Comparison of ENCODE assay signal across 11 cellular contexts in genomic region chr15:38226867-38227266, GRCh38. TPM values are rescaled to one million over a fixed set of nuclear protein-coding genes. Genes with fewer than 3 reads are reported as not detected.
A peak's percentile ranks its signal among the peaks of the same experiment; 100 is the strongest.
DNase-seq lines count a peak whose midpoint lies in the region; ATAC-seq and TF ChIP-seq lines count a peak whose summit lies in the region.
"Had no signal": no experiment of that assay in that cellular context is flagged by ENCODE, and none has a peak within 500 bp of the region (broad histone marks: within the 10 kb centered on the region; RNA-seq: fewer than 3 reads in every experiment).

No MANE protein-coding gene starts in this region.

- DNase-seq in COLO829 (ENCODE audit: low spot score) (peak; percentile 91), NCI-H774 (lab: John Stamatoyannopoulos, UW) (peak; percentile 30), middle frontal gyrus (ENCODE audit: extremely low spot score, low spot score) (peak; percentile 79), NCI-H1436 (lab: John Stamatoyannopoulos, UW) (no peak), WERI-Rb-1 (no peak)
- no peak for DNase-seq in activated naive CD8-positive, alpha-beta T cell treated with anti-CD3 and anti-CD28 coated beads, Interleukin-2, amount 50 U/mL, for 24 hours
- DNase-seq: activated gamma-delta T cell treated with Interleukin-2 at 50 U/mL for 16 hours, psoas muscle, uterus had no signal

- ATAC-seq in esophagus mucosa: peak; percentile 78
- no peak for ATAC-seq in GM18858 (IDR thresholded peaks at IDR 0.05; ENCODE audit: unreplicated experiment)
- no peak for ATAC-seq in activated naive CD8-positive, alpha-beta T cell treated with anti-CD3 and anti-CD28 coated beads, Interleukin-2, amount 50 U/mL, for 24 hours

- H3K36me3 ChIP-seq in WERI-Rb-1: no peaks in the 10 kb centered on the region
- H3K36me3 ChIP-seq: uterus had no signal

- H3K9me3 Mint-ChIP-seq in activated naive CD8-positive, alpha-beta T cell treated with anti-CD3 and anti-CD28 coated beads, Interleukin-2, amount 50 U/mL, for 24 hours: no peaks in the 10 kb centered on the region

- no peaks in the 10 kb centered on the region for H3K36me3 Mint-ChIP-seq in activated naive CD8-positive, alpha-beta T cell treated with anti-CD3 and anti-CD28 coated beads, Interleukin-2, amount 50 U/mL, for 24 hours (ENCODE audit: low read depth)

- peaks cover 3% of the 10 kb centered on the region for H3K27me3 Mint-ChIP-seq in activated naive CD8-positive, alpha-beta T cell treated with anti-CD3 and anti-CD28 coated beads, Interleukin-2, amount 50 U/mL, for 24 hours

- H3K27ac ChIP-seq in WERI-Rb-1: no peak overlapping the region
- H3K27ac ChIP-seq: psoas muscle, uterus had no signal

- no peak overlapping the region for H3K27ac Mint-ChIP-seq in activated naive CD8-positive, alpha-beta T cell treated with anti-CD3 and anti-CD28 coated beads, Interleukin-2, amount 50 U/mL, for 24 hours

- no peak overlapping the region for H3K4me3 Mint-ChIP-seq in activated naive CD8-positive, alpha-beta T cell treated with anti-CD3 and anti-CD28 coated beads, Interleukin-2, amount 50 U/mL, for 24 hours

- no peak overlapping the region for H3K4me3 ChIP-seq in WERI-Rb-1 (ENCODE audit: low read depth, low read length)
- H3K4me3 ChIP-seq: psoas muscle, uterus had no signal

- no peaks in the 10 kb centered on the region for H3K27me3 ChIP-seq in WERI-Rb-1 (ENCODE audit: insufficient read depth, low read depth, severe bottlenecking)
- H3K27me3 ChIP-seq: uterus had no signal

- H3K9me3 ChIP-seq in WERI-Rb-1 (ENCODE audit: severe bottlenecking): no peaks in the 10 kb centered on the region
- H3K9me3 ChIP-seq: psoas muscle, uterus had no signal

- H3K4me1 Mint-ChIP-seq in activated naive CD8-positive, alpha-beta T cell treated with anti-CD3 and anti-CD28 coated beads, Interleukin-2, amount 50 U/mL, for 24 hours: no peaks in the 10 kb centered on the region

- no peak for TF ChIP-seq CTCF in WERI-Rb-1 (IDR thresholded peaks at IDR 0.05; ENCODE audit: low read depth, low read length)

RNA-seq across cellular contexts. Expression of gene SPRED1, which starts 25.8 kb away (rescaled TPM):
- total RNA-seq in esophagus mucosa: 10.0 TPM

Comparison
In these comparisons a context has a peak if more than half of its experiments do, and no peak if none do; other contexts are left out.
1. DNase-seq: peak in COLO829 (single experiment), NCI-H774 (single experiment) and middle frontal gyrus (single experiment); none in activated naive CD8-positive, alpha-beta T cell treated with anti-CD3 and anti-CD28 coated beads, Interleukin-2, amount 50 U/mL, for 24 hours (single experiment), NCI-H1436 (single experiment) and WERI-Rb-1 (single experiment).